ENCODE assay signal across 7 cellular contexts in the genomic region with DNA sequence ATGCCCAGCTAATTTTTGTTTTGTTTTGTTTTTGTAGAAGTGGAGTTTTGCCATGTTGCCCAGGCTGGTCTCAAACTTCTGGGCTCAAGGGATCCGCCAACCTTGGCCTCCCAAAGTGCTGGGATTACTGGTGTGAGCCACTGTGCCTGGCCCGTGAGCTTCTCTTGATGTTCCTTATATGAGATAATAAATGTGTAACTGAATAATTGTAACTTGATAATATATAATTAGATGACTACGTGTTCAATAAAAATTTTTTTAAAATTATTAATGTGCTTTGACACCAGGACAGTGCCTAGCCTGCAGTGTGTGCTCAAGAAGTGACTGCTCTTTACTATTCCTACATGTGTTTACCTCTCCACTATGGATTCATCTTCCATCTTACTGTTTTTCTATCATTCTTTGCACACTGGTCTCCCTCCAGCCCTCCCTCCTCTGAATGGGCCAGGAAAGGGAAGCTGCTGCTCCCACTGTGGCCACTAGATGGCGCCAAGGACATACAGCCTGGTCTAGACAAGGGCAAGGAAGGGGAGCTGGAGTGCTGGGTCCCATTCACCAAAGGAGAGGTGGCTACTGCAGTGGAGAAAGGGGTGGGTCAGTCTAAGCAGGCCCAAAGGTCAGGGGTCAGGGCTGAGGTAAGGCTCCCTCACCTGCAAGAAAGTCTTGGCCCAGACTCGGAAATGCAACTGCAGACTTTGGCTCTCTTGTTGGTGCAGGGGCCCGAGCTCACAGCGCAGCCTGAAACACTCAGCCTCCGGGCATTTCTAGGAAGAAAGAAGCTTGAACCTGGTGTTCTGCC. TPM values are rescaled to one million over a fixed set of nuclear protein-coding genes. Genes with fewer than 3 reads are reported as not detected.
DNase-seq lines count a peak whose midpoint lies in the region; ATAC-seq and TF ChIP-seq lines count a peak whose summit lies in the region.

No MANE protein-coding gene starts in this region.

- H3K9me3 Mint-ChIP-seq in activated CD4-positive, alpha-beta T cell treated with anti-CD3 and anti-CD28 coated beads for 36 hours (ENCODE audit: low read depth): no peaks in the 10 kb centered on the region
- H3K9me3 Mint-ChIP-seq in chondrocyte (ENCODE audit: low read depth): no peaks in the 10 kb centered on the region

- no peak overlapping the region for H3K4me3 ChIP-seq in right lobe of liver

- CTCF ChIA-PET in activated CD4-positive, alpha-beta T cell treated with anti-CD3 and anti-CD28 coated beads for 36 hours (lab: Charles Lee): interaction anchor here (0.5 to 12.3 kb wide), 51 partner anchors 8 to 656 kb away, joined by 3 to 638 read pairs (median 5); a partner anchor contains a TSS

- peak; percentile 98 for TF ChIP-seq CTCF in chondrocyte (IDR thresholded peaks at IDR 0.05)
- TF ChIP-seq CTCF in right lobe of liver (IDR thresholded peaks at IDR 0.05): peak; percentile 98

- peaks cover 28 to 96% (median 63%) of the 10 kb centered on the region in 4 donors for H3K36me3 ChIP-seq in right lobe of liver

- WGBS in right lobe of liver (ENCODE audit: insufficient coverage, low coverage, low lambda C conversion rate, missing lambda C conversion rate): 61% methylated on average over 5 of the region's 8 CpGs

- ATAC-seq in GM18498 (IDR thresholded peaks at IDR 0.05; ENCODE audit: unreplicated experiment): peak; percentile 79
- ATAC-seq in HG03135 (IDR thresholded peaks at IDR 0.05; ENCODE audit: unreplicated experiment): peak; percentile 78
- peak; percentile 95 for ATAC-seq in activated CD4-positive, alpha-beta T cell treated with anti-CD3 and anti-CD28 coated beads for 36 hours
- ATAC-seq in right lobe of liver: peak; percentile 86 to 93 (median 90)

- no peaks in the 10 kb centered on the region for H3K4me1 ChIP-seq in right lobe of liver

- H3K36me3 Mint-ChIP-seq in activated CD4-positive, alpha-beta T cell treated with anti-CD3 and anti-CD28 coated beads for 36 hours (ENCODE audit: low read depth): peaks cover 61% of the 10 kb centered on the region
- H3K36me3 Mint-ChIP-seq in chondrocyte (ENCODE audit: low read depth): peaks cover 40% of the 10 kb centered on the region

- H3K4me3 Mint-ChIP-seq in activated CD4-positive, alpha-beta T cell treated with anti-CD3 and anti-CD28 coated beads for 36 hours: no peak overlapping the region
- H3K4me3 Mint-ChIP-seq in chondrocyte (ENCODE audit: unreplicated experiment): no peak overlapping the region

- H3K27me3 Mint-ChIP-seq in activated CD4-positive, alpha-beta T cell treated with anti-CD3 and anti-CD28 coated beads for 36 hours: no peaks in the 10 kb centered on the region
- no peaks in the 10 kb centered on the region for H3K27me3 Mint-ChIP-seq in chondrocyte (ENCODE audit: low read depth)

- H3K4me1 Mint-ChIP-seq in activated CD4-positive, alpha-beta T cell treated with anti-CD3 and anti-CD28 coated beads for 36 hours: peaks cover 6% of the 10 kb centered on the region
- H3K4me1 Mint-ChIP-seq in chondrocyte (ENCODE audit: low read depth): peaks cover 3% of the 10 kb centered on the region

- TF ChIP-seq POLR2A in right lobe of liver (IDR thresholded peaks at IDR 0.05): no peak

- DNase-seq in NCI-H526 (lab: John Stamatoyannopoulos, UW) (peak; percentile 49 to 86), chondrocyte (ENCODE audit: low spot score) (no peak), right lobe of liver (peak; percentile 78 to 88 (median 85))
- DNase-seq in activated CD4-positive, alpha-beta T cell treated with anti-CD3 and anti-CD28 coated beads for 36 hours: peak; percentile 92
- DNase-seq in stimulated activated CD4-positive, alpha-beta T cell treated with anti-CD3 and anti-CD28 coated beads, TNF-alpha, amount 100 ng/mL, for 24 hours (ENCODE audit: low read depth in 3 of 3): peak; percentile 74 to 85 (median 80)

- no peaks in the 10 kb centered on the region for H3K9me3 ChIP-seq in right lobe of liver

- intact Hi-C loops in activated CD4-positive, alpha-beta T cell treated with anti-CD3 and anti-CD28 coated beads for 36 hours (cut with DNase I, micrococcal nuclease): loop anchor here (1.0 to 2.0 kb wide), 2 partner anchors 14 to 40 kb away; no protein-coding TSS in a partner anchor
- intact Hi-C loops in right lobe of liver (cut with DNase I): loop anchor here in 1 of 2 donors (5.0 kb wide), 1 partner anchor 43 kb away; no protein-coding TSS in a partner anchor

- no peak overlapping the region for H3K27ac ChIP-seq in right lobe of liver

- H3K27me3 ChIP-seq in right lobe of liver: no peaks in the 10 kb centered on the region

- H3K27ac Mint-ChIP-seq in activated CD4-positive, alpha-beta T cell treated with anti-CD3 and anti-CD28 coated beads for 36 hours: no peak overlapping the region
- peak overlapping the region; percentile 23 for H3K27ac Mint-ChIP-seq in chondrocyte (ENCODE audit: unreplicated experiment)

- POLR2A ChIA-PET in activated CD4-positive, alpha-beta T cell treated with anti-CD3 and anti-CD28 coated beads for 36 hours (lab: Charles Lee): interaction anchor here (0.6 to 1.1 kb wide), 4 partner anchors 12 to 479 kb away, joined by 3 to 7 read pairs (median 4); no protein-coding TSS in a partner anchor

RNA-seq across cellular contexts. Expression of a gene that starts 14.7 kb away (rescaled TPM):
- total RNA-seq in activated CD4-positive, alpha-beta T cell treated with anti-CD3 and anti-CD28 coated beads for 36 hours: under 1 TPM; 0.73 to 0.74 TPM
- 5.5 to 6.8 TPM (median 6.4 TPM) in 3 replicates for total RNA-seq in chondrocyte
- total RNA-seq in right lobe of liver: 1 to 10 TPM; 2.4 to 9.3 (median 3.7) TPM

RNA-seq across cellular contexts. Expression of a gene that starts 19.9 kb away (rescaled TPM):
- 10 to 100 TPM; 38.6 to 58.0 TPM for total RNA-seq in activated CD4-positive, alpha-beta T cell treated with anti-CD3 and anti-CD28 coated beads for 36 hours
- total RNA-seq in chondrocyte (121 to 160 TPM (median 152 TPM) in 3 replicates), right lobe of liver (10 to 100 TPM; 31.2 to 75.6 (median 35.5) TPM)

RNA-seq across cellular contexts. Expression of a gene that starts 34.9 kb away (rescaled TPM):
- 1 to 10 TPM in 1 of 2 experiments, under 1 TPM in 1; 0.98 to 1.7 TPM for total RNA-seq in activated CD4-positive, alpha-beta T cell treated with anti-CD3 and anti-CD28 coated beads for 36 hours
- not detected in 3 replicates for total RNA-seq in chondrocyte
- under 1 TPM in 1 of 6 experiments, not detected in 5; 0.35 TPM for total RNA-seq in right lobe of liver
